Comparison of ENCODE assay signal across 8 cellular contexts in genomic region chr17:43720311-43721060, GRCh38. TPM values are rescaled to one million over a fixed set of nuclear protein-coding genes. Genes with fewer than 3 reads are reported as not detected.
DNase-seq lines count a peak whose midpoint lies in the region; FAIRE-seq and TF ChIP-seq lines count a peak whose summit lies in the region.

No MANE protein-coding gene starts in this region.

- DNase-seq in AG08396 (ENCODE audit: low spot score): peak; percentile 81
- DNase-seq in GM19239 (ENCODE audit: insufficient read length, low spot score): peak; percentile 80
- peak; percentile 95 for DNase-seq in activated CD4-positive, alpha-beta T cell treated with anti-CD3 and anti-CD28 coated beads, Interleukin-2, amount 10 ng/mL, durations not matched to agents 24 days and 14 days
- peak; percentile 59 for DNase-seq in choroid plexus epithelial cell (ENCODE audit: low read depth)
- peak; percentile 32 to 51 for DNase-seq in stimulated activated CD4-positive, alpha-beta T cell treated with anti-CD3 and anti-CD28 coated beads, Interleukin-1b, Interleukin-23, amount 100 ng/mL, for 1 hour (ENCODE audit: low read depth in 2 of 2)
- DNase-seq in GDM1 (lab: John Stamatoyannopoulos, UW): no peak

- no peaks in the 10 kb centered on the region for H3K36me3 Mint-ChIP-seq in activated CD4-positive, alpha-beta T cell treated with anti-CD3 and anti-CD28 coated beads, Interleukin-2, amount 10 ng/mL, durations not matched to agents 24 days and 14 days (ENCODE audit: low read depth)

- H3K27ac Mint-ChIP-seq in activated CD4-positive, alpha-beta T cell treated with anti-CD3 and anti-CD28 coated beads, Interleukin-2, amount 10 ng/mL, durations not matched to agents 24 days and 14 days: peak overlapping the region; percentile 99

- no peaks in the 10 kb centered on the region for H3K9me3 ChIP-seq in Loucy (ENCODE audit: insufficient read depth, low read depth, low read length)

- FAIRE-seq in GM19239 (lab: Jason Lieb, UNC): peak; percentile 86

- peaks cover 5% of the 10 kb centered on the region for H3K9me3 Mint-ChIP-seq in activated CD4-positive, alpha-beta T cell treated with anti-CD3 and anti-CD28 coated beads, Interleukin-2, amount 10 ng/mL, durations not matched to agents 24 days and 14 days

- H4K20me1 ChIP-seq in Loucy (ENCODE audit: insufficient read depth, low read length, poor library complexity, severe bottlenecking): no peaks in the 10 kb centered on the region

- H3K4me2 ChIP-seq in Loucy (ENCODE audit: low read depth, low read length, poor library complexity, severe bottlenecking): peak overlapping the region; percentile 75

- no peaks in the 10 kb centered on the region for H3K27me3 ChIP-seq in Loucy (ENCODE audit: insufficient read depth, low read length, poor library complexity, severe bottlenecking)
- H3K27me3 ChIP-seq in layer of hippocampus (ENCODE audit: control insufficient read depth, insufficient read depth, low read length): no peaks in the 10 kb centered on the region

- H3K27me3 Mint-ChIP-seq in activated CD4-positive, alpha-beta T cell treated with anti-CD3 and anti-CD28 coated beads, Interleukin-2, amount 10 ng/mL, durations not matched to agents 24 days and 14 days: peaks cover 16% of the 10 kb centered on the region

- H3K4me3 Mint-ChIP-seq in activated CD4-positive, alpha-beta T cell treated with anti-CD3 and anti-CD28 coated beads, Interleukin-2, amount 10 ng/mL, durations not matched to agents 24 days and 14 days: peak overlapping the region; percentile 94

- H3K27ac ChIP-seq in layer of hippocampus (ENCODE audit: low read depth, low read length): peak overlapping the region; percentile 86

- peaks cover 7% of the 10 kb centered on the region for H3K4me1 ChIP-seq in Loucy (ENCODE audit: insufficient read depth, low read length, poor library complexity, severe bottlenecking)

- peak overlapping the region; percentile 74 for H3K4me3 ChIP-seq in Loucy (ENCODE audit: low read length, poor library complexity, severe bottlenecking)
- H3K4me3 ChIP-seq in choroid plexus epithelial cell (ENCODE audit: low read depth, low read length): peak overlapping the region; percentile 73

- no peaks in the 10 kb centered on the region for H3F3A ChIP-seq in Loucy (ENCODE audit: low read depth)

- TF ChIP-seq CTCF in Loucy (conservative IDR thresholded peaks at IDR 0.05; ENCODE audit: low read length): no peak
- TF ChIP-seq CTCF in choroid plexus epithelial cell (conservative IDR thresholded peaks at IDR 0.05; ENCODE audit: low read depth, low read length): no peak

- peaks cover 16% of the 10 kb centered on the region for H3K4me1 Mint-ChIP-seq in activated CD4-positive, alpha-beta T cell treated with anti-CD3 and anti-CD28 coated beads, Interleukin-2, amount 10 ng/mL, durations not matched to agents 24 days and 14 days

- intact Hi-C loops in activated CD4-positive, alpha-beta T cell treated with anti-CD3 and anti-CD28 coated beads, Interleukin-2, amount 10 ng/mL, durations not matched to agents 24 days and 14 days (cut with micrococcal nuclease): no loop called here

- H3K9ac ChIP-seq in Loucy (ENCODE audit: low read depth, low read length, poor library complexity, severe bottlenecking): peak overlapping the region; percentile 79

- no peaks in the 10 kb centered on the region for H3K9me2 ChIP-seq in Loucy (replicated peaks; ENCODE audit: low read depth, low read length)

- H3K36me3 ChIP-seq in Loucy (ENCODE audit: insufficient read depth, low read length): no peaks in the 10 kb centered on the region

- peak overlapping the region; percentile 93 for H2AFZ ChIP-seq in Loucy (ENCODE audit: low read length)

- no peaks in the 10 kb centered on the region for H3K79me2 ChIP-seq in Loucy (ENCODE audit: insufficient read depth, low read length)

RNA-seq across cellular contexts. Expression of gene SOST, which starts 38.1 kb away (rescaled TPM):
- total RNA-seq in activated CD4-positive, alpha-beta T cell treated with anti-CD3 and anti-CD28 coated beads, Interleukin-2, amount 10 ng/mL, durations not matched to agents 24 days and 14 days: not detected in 2 replicates

RNA-seq across cellular contexts. Expression of gene DUSP3, which starts 58.3 kb away (rescaled TPM):
- 16.5 and 18.3 TPM in 2 replicates for total RNA-seq in activated CD4-positive, alpha-beta T cell treated with anti-CD3 and anti-CD28 coated beads, Interleukin-2, amount 10 ng/mL, durations not matched to agents 24 days and 14 days

RNA-seq across cellular contexts. Expression of gene MEOX1, which starts 58.8 kb away (rescaled TPM):
- total RNA-seq in activated CD4-positive, alpha-beta T cell treated with anti-CD3 and anti-CD28 coated beads, Interleukin-2, amount 10 ng/mL, durations not matched to agents 24 days and 14 days: 0.21 and 0.50 TPM in 2 replicates

RNA-seq across cellular contexts. Expression of gene CFAP97D1, which starts 59.7 kb away (rescaled TPM):
- not detected in 2 replicates for total RNA-seq in activated CD4-positive, alpha-beta T cell treated with anti-CD3 and anti-CD28 coated beads, Interleukin-2, amount 10 ng/mL, durations not matched to agents 24 days and 14 days
